1 cellular context compared by ENCODE assay signal in genomic region chr11:88340366-88340930, GRCh38.
TF ChIP-seq lines count a peak whose summit lies in the region.

No MANE protein-coding gene starts in this region.

TF ChIP-seq in GM12878, 131 proteins besides CTCF, POLR2A, EP300 and RAD21 (continued from another document):
- TF ChIP-seq ZNF687 (IDR thresholded peaks at IDR 0.05): peak; percentile 63; the same call in 1 of the 2 replicates
- TF ChIP-seq ZNF592 (IDR thresholded peaks at IDR 0.05): peak; percentile 74
- TF ChIP-seq IRF4 (IDR thresholded peaks at IDR 0.05; ENCODE audit: low read depth, low read length): no peak
